In genomic region chr16:58464047-58464915, GRCh38 we compare ENCODE assay signal across 1 cellular context.
TF ChIP-seq lines count a peak whose summit lies in the region.

No MANE protein-coding gene starts in this region.

TF ChIP-seq in SK-N-SH treated with all-trans-retinoic acid at 6 μM for 48 hours, 23 proteins besides CTCF, POLR2A, EP300 and RAD21 (continued from another document):
- no peak for TF ChIP-seq TSHZ2 (CRISPR knock-in tag; IDR thresholded peaks at IDR 0.05)
- no peak for TF ChIP-seq OSR1 (CRISPR knock-in tag; IDR thresholded peaks at IDR 0.05)
- no peak for TF ChIP-seq TCF4 (CRISPR knock-in tag; IDR thresholded peaks at IDR 0.05; ENCODE audit: borderline replicate concordance)
- no peak for TF ChIP-seq ZNF565 (CRISPR knock-in tag; conservative IDR thresholded peaks at IDR 0.05; ENCODE audit: low read depth)
- no peak for TF ChIP-seq RARB (CRISPR knock-in tag; IDR thresholded peaks at IDR 0.05)
- TF ChIP-seq PPARA (CRISPR knock-in tag; IDR thresholded peaks at IDR 0.05; ENCODE audit: borderline replicate concordance) = no peak
- no peak for TF ChIP-seq CSDC2 (CRISPR knock-in tag; IDR thresholded peaks at IDR 0.05)
- no peak for TF ChIP-seq ZNF8 (CRISPR knock-in tag; IDR thresholded peaks at IDR 0.05)
- no peak for TF ChIP-seq PATZ1 (CRISPR knock-in tag; IDR thresholded peaks at IDR 0.05; ENCODE audit: borderline replicate concordance)
